In genomic region chr6:116665464-116665863, GRCh38 we compare ENCODE assay signal across 1 cellular context.
TF ChIP-seq lines count a peak whose summit lies in the region.

No MANE protein-coding gene starts in this region.

TF ChIP-seq in HepG2, 621 proteins besides CTCF, POLR2A, EP300 and RAD21:
- no peak for TF ChIP-seq MNT (IDR thresholded peaks at IDR 0.05)
- peak; percentile 77 for TF ChIP-seq ZNF770 (CRISPR knock-in tag; IDR thresholded peaks at IDR 0.05)
- TF ChIP-seq PRPF4 (IDR thresholded peaks at IDR 0.05; ENCODE audit: low read depth, low read length, poor library complexity, severe bottlenecking) = peak; percentile 38
